In the genomic region with DNA sequence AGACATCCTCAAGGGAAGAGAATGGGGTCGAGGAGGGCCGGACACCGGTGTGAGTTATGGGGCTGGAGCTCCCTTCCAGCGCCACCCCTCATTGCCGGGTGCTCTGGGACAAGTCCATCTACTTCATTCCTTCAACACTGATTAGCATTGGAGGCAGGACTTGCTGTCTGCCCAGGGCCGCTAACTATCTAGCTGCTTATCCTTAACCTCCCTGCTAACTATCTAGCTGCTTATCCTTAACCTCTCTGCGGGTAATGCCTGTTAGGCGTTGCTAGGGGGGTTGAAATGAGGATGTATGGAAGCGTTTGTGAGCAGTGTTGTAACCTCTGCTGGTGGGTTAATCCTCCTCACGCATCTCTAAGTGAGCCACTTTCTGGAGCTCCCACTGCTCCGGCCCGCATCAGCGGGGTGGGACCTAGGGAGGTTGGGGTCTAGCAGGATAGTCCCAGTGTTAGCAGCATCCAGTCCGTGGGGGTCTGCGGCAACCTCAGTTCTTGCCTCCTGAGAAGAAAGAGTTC, we compare ENCODE assay signal across 8 cellular contexts. TPM values are rescaled to one million over a fixed set of nuclear protein-coding genes. Genes with fewer than 3 reads are reported as not detected.
DNase-seq lines count a peak whose midpoint lies in the region; ATAC-seq, FAIRE-seq and TF ChIP-seq lines count a peak whose summit lies in the region.

No MANE protein-coding gene starts in this region.

- no peaks in the 10 kb centered on the region for H3K9me3 ChIP-seq in mesodermal cell (ENCODE audit: control insufficient read depth, low read length)

- no peak for ATAC-seq in HG03039 (IDR thresholded peaks at IDR 0.05; ENCODE audit: unreplicated experiment)

- FAIRE-seq in GM12892 (lab: Jason Lieb, UNC) = peak; percentile 87

- H3K36me3 ChIP-seq in mesodermal cell (ENCODE audit: control insufficient read depth, insufficient read depth, low read length) = no peaks in the 10 kb centered on the region

- H3K4me1 ChIP-seq in mesodermal cell (ENCODE audit: control insufficient read depth, insufficient read depth, low read length, poor library complexity, severe bottlenecking) = peaks cover 17% of the 10 kb centered on the region

- TF ChIP-seq POLR2A in GM12892 (IDR thresholded peaks at IDR 0.05; ENCODE audit: low read depth, low read length) = no peak

- WGBS in mesodermal cell (ENCODE audit: insufficient coverage in 2 of 2), 2 experiments = 56 to 62% methylated on average over 8 to 11 of the region's 15 CpGs

- peak overlapping the region; percentile 70 for H3K27ac ChIP-seq in caudate nucleus (ENCODE audit: low read depth, low read length)
- H3K27ac ChIP-seq in mesodermal cell (ENCODE audit: low read depth, low read length, severe bottlenecking) = no peak overlapping the region

- DNase-seq in GM12892 (ENCODE audit: insufficient read length) (no peak), MV-4-11 (lab: John Stamatoyannopoulos, UW) (peak; percentile 71), caudate nucleus (lab: John Stamatoyannopoulos, UW) (no peak), medulla oblongata (ENCODE audit: extremely low spot score) (no peak), SW480 (ENCODE audit: low spot score) (no peak)
- no peak for DNase-seq in activated CD4-positive, CD25-positive, alpha-beta regulatory T cell treated with anti-CD3 and anti-CD28 coated beads, Interleukin-2, amount 50 U/mL, for 72 hours

- H3K4me3 ChIP-seq in mesodermal cell (ENCODE audit: extremely low read depth, insufficient read depth, low read length, poor library complexity, severe bottlenecking) = peak overlapping the region; percentile 37

RNA-seq across cellular contexts. Expression of a gene that starts 10.9 kb away (rescaled TPM):
- 1.4 TPM for polyA plus RNA-seq in GM12892 (2012; ENCODE audit: missing spikeins)
- polyA plus RNA-seq in mesodermal cell (2013, experiment 1 of 2) = 18.9 TPM
- 18.7 TPM for polyA plus RNA-seq in mesodermal cell (2013, experiment 2 of 2)

RNA-seq across cellular contexts. Expression of a gene that starts 13.3 kb away (rescaled TPM):
- 0.17 TPM for polyA plus RNA-seq in GM12892 (2012; ENCODE audit: missing spikeins)
- 51.5 TPM for polyA plus RNA-seq in mesodermal cell (2013, experiment 1 of 2)
- 31.4 TPM for polyA plus RNA-seq in mesodermal cell (2013, experiment 2 of 2)

RNA-seq across cellular contexts. Expression of a gene that starts 48.1 kb away (rescaled TPM):
- 4.0 TPM for polyA plus RNA-seq in GM12892 (2012; ENCODE audit: missing spikeins)
- 15.4 TPM for polyA plus RNA-seq in mesodermal cell (2013, experiment 1 of 2)
- 14.4 TPM for polyA plus RNA-seq in mesodermal cell (2013, experiment 2 of 2)
